ENCODE assay signal across 8 cellular contexts in genomic region chr1:61743432-61743705, GRCh38. TPM values are rescaled to one million over a fixed set of nuclear protein-coding genes. Genes with fewer than 3 reads are reported as not detected.
DNase-seq lines count a peak whose midpoint lies in the region; ATAC-seq and TF ChIP-seq lines count a peak whose summit lies in the region.

No MANE protein-coding gene starts in this region.

- no peaks in the 10 kb centered on the region for H3K27me3 ChIP-seq in NT2/D1 (ENCODE audit: insufficient read depth, insufficient read length)
- no peaks in the 10 kb centered on the region for H3K27me3 ChIP-seq in endodermal cell (ENCODE audit: control insufficient read depth, insufficient read depth, low read length, poor library complexity, severe bottlenecking)

- peaks cover 30% of the 10 kb centered on the region for H3K4me1 Mint-ChIP-seq in endodermal cell
- peaks cover 18% of the 10 kb centered on the region for H3K4me1 Mint-ChIP-seq in nephron progenitor cell

- H3K9me3 Mint-ChIP-seq in endodermal cell, result no peaks in the 10 kb centered on the region
- no peaks in the 10 kb centered on the region for H3K9me3 Mint-ChIP-seq in nephron progenitor cell

- H3K9me3 ChIP-seq in NT2/D1 (ENCODE audit: insufficient read depth, low read length) (no peaks in the 10 kb centered on the region), endodermal cell (ENCODE audit: control insufficient read depth, low read length) (no peaks in the 10 kb centered on the region)

- no peak for DNase-seq in AG04449 (ENCODE audit: low read depth, low spot score)
- DNase-seq in NT2/D1 (ENCODE audit: low read depth, low spot score), result no peak
- DNase-seq in endodermal cell, result no peak
- DNase-seq in nephron progenitor cell, result no peak
- DNase-seq in NCI-H526 treated with DMSO at 0.1 percent for 48 hours (lab: John Stamatoyannopoulos, UW), result no peak
- no peak for DNase-seq in NCI-H526 (lab: John Stamatoyannopoulos, UW)
- no peak for DNase-seq in stimulated activated CD4-positive, alpha-beta T cell treated with anti-CD3 and anti-CD28 coated beads, Interleukin-4, amount 100 ng/mL, for 24 hours

- POLR2A ChIA-PET in AG04449 (lab: Yijun Ruan, JAX), result no interaction called here

- no peak for ATAC-seq in GM19351 (IDR thresholded peaks at IDR 0.05; ENCODE audit: unreplicated experiment)

- TF ChIP-seq CTCF in AG04449 (IDR thresholded peaks at IDR 0.05; ENCODE audit: insufficient read depth, low read length, missing control alignments) (no peak), endodermal cell (conservative IDR thresholded peaks at IDR 0.05) (no peak), nephron progenitor cell (IDR thresholded peaks at IDR 0.05) (no peak)

- H3K27me3 Mint-ChIP-seq in endodermal cell (ENCODE audit: insufficient read depth) (no peaks in the 10 kb centered on the region), nephron progenitor cell (ENCODE audit: low read depth, poor library complexity) (peaks cover 13% of the 10 kb centered on the region)

- H3K4me3 Mint-ChIP-seq in endodermal cell (peak overlapping the region; percentile 84), nephron progenitor cell (peak overlapping the region; percentile 78)

- WGBS in endodermal cell (ENCODE audit: insufficient coverage in 1 of 2, insufficient read length in 1 of 2), 2 experiments, result 26 to 37% methylated on average over 2 to 5 of the region's 5 CpGs

- H3K4me3 ChIP-seq in AG04449 (ENCODE audit: low read depth, low read length) (peak overlapping the region; percentile 71), NT2/D1 (ENCODE audit: insufficient read length, low read depth) (peak overlapping the region; percentile 59), endodermal cell (ENCODE audit: low read length) (peak overlapping the region; percentile 89)

- H3K36me3 Mint-ChIP-seq in endodermal cell (ENCODE audit: low read depth), result peaks cover 5% of the 10 kb centered on the region
- H3K36me3 Mint-ChIP-seq in nephron progenitor cell (ENCODE audit: low read depth), result peaks cover 4% of the 10 kb centered on the region

- H3K27ac Mint-ChIP-seq in endodermal cell (peak overlapping the region; percentile 70), nephron progenitor cell (no peak overlapping the region)

- H3K4me1 ChIP-seq in NT2/D1 (ENCODE audit: insufficient read depth, insufficient read length), result no peaks in the 10 kb centered on the region
- peaks cover 5% of the 10 kb centered on the region for H3K4me1 ChIP-seq in endodermal cell (ENCODE audit: control insufficient read depth, insufficient read depth, low read length)

- H3K27ac ChIP-seq in endodermal cell (ENCODE audit: low read depth, low read length), result no peak overlapping the region

- peak overlapping the region; percentile 91 for H3K9ac ChIP-seq in NT2/D1 (ENCODE audit: insufficient read length, low read depth)
- H3K9ac ChIP-seq in endodermal cell (ENCODE audit: extremely low read depth, low read length, poor library complexity, severe bottlenecking), result peak overlapping the region; percentile 60

- CTCF ChIA-PET in AG04449 (lab: Yijun Ruan, JAX), result interaction anchor here (1.3 kb wide), 1 partner anchor 110 kb away, joined by 7 read pairs; no protein-coding TSS in a partner anchor

- H3K36me3 ChIP-seq in NT2/D1 (ENCODE audit: insufficient read depth, insufficient read length, low read length) (no peaks in the 10 kb centered on the region), endodermal cell (ENCODE audit: control insufficient read depth, insufficient read depth, low read length) (no peaks in the 10 kb centered on the region)

RNA-seq across cellular contexts. Expression of gene PATJ, which starts 1.1 kb away (rescaled TPM):
- total RNA-seq in endodermal cell, result 10 to 100 TPM; 74.3 to 81.7 TPM
- polyA plus RNA-seq in endodermal cell (2013, experiment 1 of 2), result 7.4 TPM
- 7.5 TPM for polyA plus RNA-seq in endodermal cell (2013, experiment 2 of 2)

RNA-seq across cellular contexts. Expression of gene TM2D1, which starts 18.4 kb away (rescaled TPM):
- 10 to 100 TPM; 24.1 to 32.9 TPM for total RNA-seq in endodermal cell
- polyA plus RNA-seq in endodermal cell (2013, experiment 1 of 2), result 37.2 TPM
- 33.4 TPM for polyA plus RNA-seq in endodermal cell (2013, experiment 2 of 2)
